In genomic region chr7:324011-324410, GRCh38 we compare ENCODE assay signal across 27 cellular contexts. TPM values are rescaled to one million over a fixed set of nuclear protein-coding genes. Genes with fewer than 3 reads are reported as not detected.
"Had no signal": no experiment of that assay in that cellular context is flagged by ENCODE, and none has a peak within 500 bp of the region (broad histone marks: within the 10 kb centered on the region; RNA-seq: fewer than 3 reads in every experiment).

No MANE protein-coding gene starts in this region.

- H3K4me1 ChIP-seq: parathyroid adenoma, prostate gland had no signal

- H3K4me3 ChIP-seq: cardiac muscle cell, colonic mucosa, esophagus squamous epithelium, left ventricle myocardium inferior, neural progenitor cell, prostate gland, right lobe of liver, stomach, thoracic aorta, transverse colon had no signal

- ATAC-seq: naive thymus-derived CD8-positive, alpha-beta T cell; right lobe of liver had no signal

- H3K36me3 ChIP-seq: cardiac muscle cell, colonic mucosa, esophagus squamous epithelium, left ventricle myocardium inferior, neural progenitor cell, prostate gland, right lobe of liver, stomach, thoracic aorta, transverse colon had no signal

- H2AFZ ChIP-seq: neural progenitor cell, parathyroid adenoma had no signal

- H3K9ac ChIP-seq: neural progenitor cell, parathyroid adenoma had no signal

- H3K27ac ChIP-seq: cardiac muscle cell, colonic mucosa, esophagus squamous epithelium, left ventricle myocardium inferior, neural progenitor cell, parathyroid adenoma, prostate gland, right lobe of liver, stomach, thoracic aorta had no signal

- H3K36me3 Mint-ChIP-seq: naive thymus-derived CD8-positive, alpha-beta T cell; neural progenitor cell had no signal

- H3K4me3 Mint-ChIP-seq: naive thymus-derived CD8-positive, alpha-beta T cell; neural progenitor cell had no signal

- H3K27me3 ChIP-seq: colonic mucosa, right lobe of liver, transverse colon had no signal

- H3K27ac Mint-ChIP-seq: neural progenitor cell had no signal

- H3K4me2 ChIP-seq: neural progenitor cell had no signal

- H3K9me3 ChIP-seq: colonic mucosa, prostate gland, right lobe of liver, thoracic aorta, transverse colon had no signal

- H3K9me3 Mint-ChIP-seq: neural progenitor cell had no signal

- DNase-seq: cerebellar nuclear complex; colonic mucosa; dermis blood vessel endothelial cell; esophagus squamous epithelium; head of caudate nucleus; islet precursor cell; left ventricle myocardium inferior; naive thymus-derived CD8-positive, alpha-beta T cell; occipital lobe; right lobe of liver; stimulated activated CD4-positive, alpha-beta T cell treated with anti-CD3 and anti-CD28 coated beads, Interleukin-12 subunit alpha, Interleukin-12 subunit beta, amount 100 ng/mL, for 4 hours; stimulated activated naive CD4-positive, alpha-beta T cell; stomach; substantia nigra; transverse colon had no signal

RNA-seq across cellular contexts. Expression of gene FOXL3, which starts 34.0 kb away (rescaled TPM):
- total RNA-seq: cardiac muscle cell; dermis blood vessel endothelial cell; epithelial cell of proximal tubule; esophagus squamous epithelium; left ventricle myocardium inferior; lung microvascular endothelial cell; mesenteric fat pad; mononuclear cell; naive thymus-derived CD8-positive, alpha-beta T cell; occipital lobe; prostate gland; renal cortical epithelial cell; right lobe of liver; skeletal muscle tissue; stomach; thoracic aorta; transverse colon; ureter had no signal
- polyA plus RNA-seq: cardiac muscle cell; naive thymus-derived CD8-positive, alpha-beta T cell; stomach had no signal
